Comparison of ENCODE assay signal across 29 cellular contexts in genomic region chr11:123527947-123528346, GRCh38.
"Had no signal": no experiment of that assay in that cellular context is flagged by ENCODE, and none has a peak within 500 bp of the region (broad histone marks: within the 10 kb centered on the region; RNA-seq: fewer than 3 reads in every experiment).

No MANE protein-coding gene starts in this region.

- DNase-seq: activated B cell treated with CpG ODN at 0.5 μM for 24 hours; activated CD4-positive, alpha-beta T cell treated with anti-CD3 and anti-CD28 coated beads for 48 hours; activated CD4-positive, alpha-beta T cell treated with anti-CD3 and anti-CD28 coated beads, Interleukin-2, amount 50 U/mL, for 1 hour; activated CD4-positive, alpha-beta T cell treated with anti-CD3 and anti-CD28 coated beads, Interleukin-2, amount 50 U/mL, for 48 hours; activated CD8-positive, alpha-beta memory T cell treated with anti-CD3 and anti-CD28 coated beads for 24 hours; activated CD8-positive, alpha-beta T cell treated with anti-CD3 and anti-CD28 coated beads for 36 hours; activated effector memory CD4-positive, alpha-beta T cell treated with Interleukin-2 at 50 U/mL for 16 hours; activated gamma-delta T cell treated with Interleukin-2 at 50 U/mL for 16 hours; activated naive CD4-positive, alpha-beta T cell treated with anti-CD3 and anti-CD28 coated beads, Interleukin-2, amount 50 U/mL, for 16 hours; activated naive CD4-positive, alpha-beta T cell treated with Interleukin-2 at 50 U/mL for 16 hours; activated T-cell treated with anti-CD3 and anti-CD28 coated beads, Interleukin-2, amount 50 U/mL, for 4 hours; amniotic stem cell; aorta; body of pancreas; central memory CD4-positive, alpha-beta T cell; effector CD4-positive, alpha-beta T cell; effector memory CD8-positive, alpha-beta T cell; erythroblast; foreskin melanocyte; head of caudate nucleus; T-helper 2 cell had no signal

- H3K27ac ChIP-seq: body of pancreas, breast epithelium, cardiac muscle cell, coronary artery, esophagus muscularis mucosa, gastroesophageal sphincter, VCaP had no signal

- H3K4me3 ChIP-seq: body of pancreas, breast epithelium, cardiac muscle cell, coronary artery, esophagus muscularis mucosa, gastroesophageal sphincter had no signal

- H3K27me3 ChIP-seq: body of pancreas, breast epithelium, cardiac muscle cell had no signal

- H3K4me1 ChIP-seq: body of pancreas, breast epithelium, esophagus muscularis mucosa, gastroesophageal sphincter had no signal

- ATAC-seq: activated CD4-positive, CD25-positive, alpha-beta regulatory T cell treated with anti-CD3 and anti-CD28 coated beads, Interleukin-2, amount 50 U/mL, for 24 hours; activated CD8-positive, alpha-beta T cell treated with anti-CD3 and anti-CD28 coated beads for 36 hours; activated T-cell treated with anti-CD3 and anti-CD28 coated beads, Interleukin-2, amount 50 U/mL, for 4 hours; activated T-helper 17 cell treated with anti-CD3 and anti-CD28 coated beads, Interleukin-2, amount 50 U/mL, for 72 hours; body of pancreas; effector memory CD8-positive, alpha-beta T cell; gastroesophageal sphincter had no signal

- H3K36me3 ChIP-seq: breast epithelium, cardiac muscle cell, esophagus muscularis mucosa, gastroesophageal sphincter had no signal

- H3K9me3 ChIP-seq: body of pancreas, breast epithelium, esophagus muscularis mucosa, gastroesophageal sphincter had no signal
